ENCODE assay signal across 8 cellular contexts in genomic region chr6:12363651-12364381, GRCh38.
A peak's percentile ranks its signal among the peaks of the same experiment; 100 is the strongest.
DNase-seq lines count a peak whose midpoint lies in the region; ATAC-seq, FAIRE-seq and TF ChIP-seq lines count a peak whose summit lies in the region.

No MANE protein-coding gene starts in this region.

- H3K9me3 ChIP-seq in Panc1 (ENCODE audit: control insufficient read depth, insufficient read depth, low read depth, low read length): no peaks in the 10 kb centered on the region

- H3K4me3 Mint-ChIP-seq in nephron: peak overlapping the region in 2 of 3 experiments; percentile 33 to 48

- no peak for DNase-seq in Panc1 (ENCODE audit: low read depth, low spot score)
- DNase-seq in cerebellar nuclear complex (lab: John Stamatoyannopoulos, UW): no peak
- DNase-seq in D721Med (ENCODE audit: insufficient read length, low spot score): no peak
- no peak for DNase-seq in NCI-H2107 treated with DMSO at 0.1 percent for 48 hours (lab: John Stamatoyannopoulos, UW; ENCODE audit: unreplicated experiment)
- no peak for DNase-seq in NCI-H128 (lab: John Stamatoyannopoulos, UW; ENCODE audit: unreplicated experiment)

- POLR2A ChIA-PET in Panc1 (lab: Charles Lee): no interaction called here

- H3K36me3 Mint-ChIP-seq in nephron (ENCODE audit: low read depth): no peaks in the 10 kb centered on the region

- no peak overlapping the region for H3K4me3 ChIP-seq in Panc1 (ENCODE audit: low read depth in 2 of 2, low read length in 2 of 2)

- BruUV-seq in Panc1 (replicated peaks; lab: Mats Ljungman, UMichigan): no TSS peak

- H3K4me1 Mint-ChIP-seq in nephron: peaks cover 11% of the 10 kb centered on the region

- CTCF ChIA-PET in Panc1 (lab: Charles Lee): no interaction called here

- intact Hi-C loops in Panc1 (cut with micrococcal nuclease; ENCODE audit: unreplicated experiment): no loop called here

- H3K27me3 Mint-ChIP-seq in nephron (ENCODE audit: low read depth): peaks cover 4% of the 10 kb centered on the region

- no peak for TF ChIP-seq CTCF in Panc1 (IDR thresholded peaks at IDR 0.05)
- no peak for TF ChIP-seq CTCF in nephron (IDR thresholded peaks at IDR 0.05; ENCODE audit: unreplicated experiment in 3 of 3)
- no peak for TF ChIP-seq CTCF in D721Med (IDR thresholded peaks at IDR 0.05; ENCODE audit: insufficient read depth, missing control alignments)

- H3K27ac Mint-ChIP-seq in nephron: peak overlapping the region; percentile 96 to 99 (median 99)

- no peaks in the 10 kb centered on the region for H3K27me3 ChIP-seq in Panc1 (ENCODE audit: control insufficient read depth, insufficient read depth, low read length)

- in situ Hi-C loops in Panc1 (cut with HindIII; ENCODE audit: low pct_unique_long_range_greater_than_20kb, low sequenced_read_pairs): no loop called here

- no peak for FAIRE-seq in D721Med (lab: Jason Lieb, UNC)

- peak overlapping the region; percentile 40; the same call in 1 of the 2 replicates for H3K27ac ChIP-seq in Panc1 (ENCODE audit: low read length)

- no peaks in the 10 kb centered on the region for H3K36me3 ChIP-seq in Panc1 (ENCODE audit: control insufficient read depth, insufficient read depth, low read length)

- H3K9me3 Mint-ChIP-seq in nephron: no peaks in the 10 kb centered on the region

- peak; percentile 61 for ATAC-seq in GM18873 (IDR thresholded peaks at IDR 0.05; ENCODE audit: low FRiP score, unreplicated experiment)
- ATAC-seq in HG02973 (IDR thresholded peaks at IDR 0.05; ENCODE audit: unreplicated experiment): peak; percentile 62
- ATAC-seq in Panc1: no peak

- H3K4me1 ChIP-seq in Panc1 (ENCODE audit: control insufficient read depth, insufficient read depth, low read length): no peaks in the 10 kb centered on the region
